Comparison of ENCODE assay signal across 8 cellular contexts in genomic region chr11:94876645-94877445, GRCh38.
DNase-seq lines count a peak whose midpoint lies in the region; ATAC-seq, FAIRE-seq and TF ChIP-seq lines count a peak whose summit lies in the region.

No MANE protein-coding gene starts in this region.

- peaks cover 0 to 8% of the 10 kb centered on the region in 2 experiments; a peak in 2 of 5 replicates for H3K27me3 ChIP-seq in K562 (ENCODE audit: control insufficient read depth in 2 of 2, insufficient read depth in 2 of 2, low read length in 2 of 2)

- no peaks in the 10 kb centered on the region for H3K79me2 ChIP-seq in K562 (ENCODE audit: control insufficient read depth, insufficient read depth, low read length)

- peak overlapping the region; percentile 40 for H3K4me2 ChIP-seq in K562 (ENCODE audit: insufficient read depth, low read length)

- 21% methylated on average over 12 of the region's 12 CpGs for WGBS in K562 (ENCODE audit: insufficient coverage, low coverage, missing lambda C conversion rate)

- BruUV-seq in K562 (replicated peaks; lab: Mats Ljungman, UMichigan) = no TSS peak

- in situ Hi-C loops in ACHN (cut with HindIII; ENCODE audit: low pct_ligation_motif_present, low pct_unique_long_range_greater_than_20kb, low sequenced_read_pairs) (no loop called here), K562 (cut with MboI) (no loop called here)

- H3K4me3 ChIP-seq in K562 = no peak overlapping the region

- 0 out of 4 replicates have a peak overlapping the region, but pooled peaks of 1 of the 2 experiments have one; percentile 17 for H3K9ac ChIP-seq in K562 (ENCODE audit: insufficient read depth in 1 of 2, low read depth in 2 of 2, low read length in 2 of 2)

- no peak for TF ChIP-seq EP300 in K562 (IDR thresholded peaks at IDR 0.05; ENCODE audit: low read length)

- DNase-seq in ACHN (peak; percentile 89), K562 (ENCODE audit: extremely low read depth in 1 of 4, low spot score in 3 of 4) (peak; percentile 48 to 85 (median 61)), iPS-NIHi7 (ENCODE audit: extremely low spot score) (peak; percentile 48), NCI-H1105 treated with DMSO at 0.1 percent for 48 hours (lab: John Stamatoyannopoulos, UW) (no peak)
- peak; percentile 45 for DNase-seq in stimulated activated CD4-positive, alpha-beta T cell treated with anti-CD3 and anti-CD28 coated beads, Interleukin-12 subunit alpha, Interleukin-12 subunit beta, amount 100 ng/mL, for 4 hours

- no peak for TF ChIP-seq POLR2A in K562 (conservative IDR thresholded peaks at IDR 0.05)

- POLR2A ChIA-PET in K562 (lab: Yijun Ruan, JAX) = interaction anchor here (0.6 to 1.6 kb wide), 3 partner anchors 12 to 228 kb away, joined by 3 to 4 read pairs (median 4); no protein-coding TSS in a partner anchor

- peak overlapping the region; percentile 46; the same call in 1 of the 2 replicates for H2AFZ ChIP-seq in K562 (ENCODE audit: low read depth, low read length)

- H3K9me3 ChIP-seq in K562 (replicated peaks; ENCODE audit: control insufficient read depth, insufficient read depth, low read depth, low read length) = no peaks in the 10 kb centered on the region

- H4K20me1 ChIP-seq in K562 (replicated peaks; ENCODE audit: control insufficient read depth, insufficient read depth, low read length) = no peaks in the 10 kb centered on the region

- peak overlapping the region; percentile 58; the same call in 2 of the 3 replicates for H3K27ac ChIP-seq in K562 (ENCODE audit: extremely low read depth, low read depth, low read length)

- peak; percentile 29 to 54 (median 43); a peak in 5 of 6 replicates for TF ChIP-seq CTCF in K562 (IDR thresholded peaks at IDR 0.05 in 2 of 3, conservative IDR thresholded peaks at IDR 0.05 in 1 of 3; ENCODE audit: insufficient read depth in 2 of 3, low read depth in 1 of 3, low read length in 3 of 3)

- peak; percentile 30 to 45; a peak in 3 of 4 replicates for TF ChIP-seq RAD21 in K562 (CRISPR knock-in tag; conservative IDR thresholded peaks at IDR 0.05 in 1 of 2, IDR thresholded peaks at IDR 0.05 in 1 of 2)

- no peaks in the 10 kb centered on the region for H3K9me1 ChIP-seq in K562 (ENCODE audit: control insufficient read depth, insufficient read depth, low read length)

- intact Hi-C loops in K562 (cut with micrococcal nuclease) = no loop called here

- CTCF ChIA-PET in K562 (lab: Yijun Ruan, JAX; ENCODE audit: low intra/inter-chr PET ratio) = no interaction called here

- ATAC-seq in GM18909 (IDR thresholded peaks at IDR 0.05; ENCODE audit: poor library complexity, unreplicated experiment) (peak; percentile 95), HG03135 (IDR thresholded peaks at IDR 0.05; ENCODE audit: unreplicated experiment) (peak; percentile 93), SK-N-SH treated with all-trans-retinoic acid at 6 μM for 48 hours (peak; percentile 99), K562 (peak; percentile 89)

- H3K4me1 ChIP-seq in K562 (replicated peaks in 1 of 2; ENCODE audit: control insufficient read depth in 2 of 2, insufficient read depth in 2 of 2, low read length in 2 of 2) = peaks cover 3 to 21% of the 10 kb centered on the region in 2 experiments; a peak in 4 of 5 replicates

- peak; percentile 86 for FAIRE-seq in K562 (lab: Jason Lieb, UNC)

- H3K36me3 ChIP-seq in K562 (ENCODE audit: control insufficient read depth, insufficient read depth, low read length) = peaks cover 38% of the 10 kb centered on the region; the same call in 2 of the 3 replicates

TF ChIP-seq in SK-N-SH treated with all-trans-retinoic acid at 6 μM for 48 hours, 23 proteins besides CTCF, POLR2A, EP300 and RAD21:
- TF ChIP-seq ZFP3 (CRISPR knock-in tag; IDR thresholded peaks at IDR 0.05) (no peak), ISL1 (CRISPR knock-in tag; IDR thresholded peaks at IDR 0.05) (no peak), OSR1 (CRISPR knock-in tag; IDR thresholded peaks at IDR 0.05) (no peak), TOX (CRISPR knock-in tag; IDR thresholded peaks at IDR 0.05; ENCODE audit: borderline replicate concordance) (no peak)

TF ChIP-seq in K562, 482 proteins besides CTCF, POLR2A, EP300 and RAD21 (continues in another document):
- no peak for TF ChIP-seq CREB3L1 (IDR thresholded peaks at IDR 0.05; ENCODE audit: borderline replicate concordance, low read depth)
- peak; percentile 86 for TF ChIP-seq L3MBTL2 (IDR thresholded peaks at IDR 0.05)
- TF ChIP-seq SMARCA4 (IDR thresholded peaks at IDR 0.05) = peak; percentile 38; the same call in 1 of the 2 replicates
- TF ChIP-seq ZNF395 (CRISPR knock-in tag; IDR thresholded peaks at IDR 0.05) = peak; percentile 78; the same call in 1 of the 2 replicates
- TF ChIP-seq CXXC5 (CRISPR knock-in tag; IDR thresholded peaks at IDR 0.05) = peak; percentile 57; the same call in 1 of the 2 replicates
- TF ChIP-seq VEZF1 (CRISPR knock-in tag; IDR thresholded peaks at IDR 0.05) = peak; percentile 86
- TF ChIP-seq ETV5 (CRISPR knock-in tag; IDR thresholded peaks at IDR 0.05; ENCODE audit: low read depth) = 0 out of 2 replicates have a peak, but pooled peaks have one; percentile 48
- TF ChIP-seq RCOR1 (IDR thresholded peaks at IDR 0.05; ENCODE audit: borderline replicate concordance in 1 of 2, low read depth in 2 of 2, low read length in 2 of 2) = 0 out of 4 replicates have a peak, but pooled peaks of 1 of the 2 experiments have one; percentile 12
- TF ChIP-seq PREB (CRISPR knock-in tag; IDR thresholded peaks at IDR 0.05) = no peak
- peak; percentile 61; the same call in 1 of the 2 replicates for TF ChIP-seq ZNF175 (CRISPR knock-in tag; IDR thresholded peaks at IDR 0.05; ENCODE audit: low read depth)
